Comparison of ENCODE assay signal across 28 cellular contexts in genomic region chr21:39453571-39454179, GRCh38. TPM values are rescaled to one million over a fixed set of nuclear protein-coding genes. Genes with fewer than 3 reads are reported as not detected.
DNase-seq lines count a peak whose midpoint lies in the region; ATAC-seq and TF ChIP-seq lines count a peak whose summit lies in the region.
"Had no signal": no experiment of that assay in that cellular context is flagged by ENCODE, and none has a peak within 500 bp of the region (broad histone marks: within the 10 kb centered on the region; RNA-seq: fewer than 3 reads in every experiment).

No MANE protein-coding gene starts in this region.

- TF ChIP-seq CTCF in cardiac muscle cell (IDR thresholded peaks at IDR 0.05; ENCODE audit: low read depth, low read length), result no peak
- no peak for TF ChIP-seq CTCF in dorsolateral prefrontal cortex (IDR thresholded peaks at IDR 0.05 in 54 of 56, conservative IDR thresholded peaks at IDR 0.05 in 2 of 56; ENCODE audit: low read depth in 1 of 56, partially characterized antibody in 56 of 56)

- H3K27me3 ChIP-seq in cardiac muscle cell (no peaks in the 10 kb centered on the region), dorsolateral prefrontal cortex (no peaks in the 10 kb centered on the region)
- H3K27me3 ChIP-seq: adrenal gland, ovary, Peyer's patch, upper lobe of right lung had no signal

- H3K36me3 ChIP-seq in cardiac muscle cell, result no peaks in the 10 kb centered on the region
- H3K36me3 ChIP-seq: adrenal gland, ovary, Peyer's patch, upper lobe of right lung had no signal

- ATAC-seq in left cardiac atrium, result no peak
- ATAC-seq in HG03025 (IDR thresholded peaks at IDR 0.05; ENCODE audit: low FRiP score, unreplicated experiment), result no peak
- no peak for ATAC-seq in GM21515 (IDR thresholded peaks at IDR 0.05; ENCODE audit: unreplicated experiment)
- ATAC-seq: activated CD4-positive, alpha-beta T cell treated with anti-CD3 and anti-CD28 coated beads for 36 hours; activated CD8-positive, alpha-beta T cell treated with anti-CD3 and anti-CD28 coated beads, Interleukin-2, amount 10 ng/mL, durations not matched to agents 7 days and 5 days; HepG2; mucosa of descending colon; upper lobe of right lung had no signal

- H3K27ac ChIP-seq in cardiac muscle cell (peak overlapping the region; percentile 98), dorsolateral prefrontal cortex (peak overlapping the region in 58 of 59 donors; percentile 58 to 99 (median 93)), temporal lobe (ENCODE audit: low read depth, low read length) (peak overlapping the region; percentile 96)
- H3K27ac ChIP-seq: adrenal gland, ovary, upper lobe of right lung had no signal

- H3K4me1 ChIP-seq in cardiac muscle cell (ENCODE audit: low read depth), result peaks cover 63% of the 10 kb centered on the region
- H3K4me1 ChIP-seq: adrenal gland, Caco-2, Peyer's patch, upper lobe of right lung had no signal

- H3K4me3 ChIP-seq in cardiac muscle cell (peak overlapping the region; percentile 45), dorsolateral prefrontal cortex (peak overlapping the region in 21 of 59 donors; percentile 27 to 65 (median 50))
- H3K4me3 ChIP-seq: adrenal gland, mucosa of descending colon, ovary, Peyer's patch, upper lobe of right lung had no signal

- intact Hi-C loops in left cardiac atrium (cut with DNase I), result no loop called here
- intact Hi-C loops in dorsolateral prefrontal cortex (cut with DNase I), result no loop called here

- DNase-seq in cardiac muscle cell (ENCODE audit: low read depth in 1 of 2, low spot score in 1 of 2) (no peak), left cardiac atrium (no peak), dorsolateral prefrontal cortex (no peak), pons (ENCODE audit: low spot score) (peak; percentile 42), mucosa of gallbladder (ENCODE audit: low spot score) (no peak)
- DNase-seq: 8988T; activated CD4-positive, alpha-beta T cell treated with anti-CD3 and anti-CD28 coated beads for 36 hours; activated CD8-positive, alpha-beta T cell treated with anti-CD3 and anti-CD28 coated beads, Interleukin-2, amount 10 ng/mL, durations not matched to agents 7 days and 5 days; activated naive CD4-positive, alpha-beta T cell treated with anti-CD3 and anti-CD28 coated beads, Interleukin-2, amount 10 ng/mL, durations not matched to agents 7 days and 5 days; adrenal gland; Caco-2; DMS53; effector memory CD4-positive, alpha-beta T cell; H7; kidney glomerular epithelial cell; mucosa of descending colon; NCI-H146; NCI-H2107; nephron progenitor cell; ovary; Peyer's patch; SIG-M5; upper lobe of right lung had no signal

- no peaks in the 10 kb centered on the region for H3K9me3 ChIP-seq in cardiac muscle cell (ENCODE audit: low read depth)
- H3K9me3 ChIP-seq: adrenal gland, Caco-2, mucosa of descending colon, ovary, Peyer's patch, upper lobe of right lung had no signal

RNA-seq across cellular contexts. Expression of gene SH3BGR, which starts 1.9 kb away (rescaled TPM):
- total RNA-seq in cardiac muscle cell (116 and 168 TPM in 2 replicates), left cardiac atrium (10 to 100 TPM; 62.3 to 66.6 TPM), dorsolateral prefrontal cortex (10 to 100 TPM; 11.0 to 58.3 (median 20.8) TPM), temporal lobe (1.7 TPM), mucosa of gallbladder (22.3 TPM)
- 326 TPM in 2 replicates for polyA plus RNA-seq in cardiac muscle cell
- total RNA-seq: HepG2 had no signal

RNA-seq across cellular contexts. Expression of gene LCA5L, which starts 8.1 kb away (rescaled TPM):
- 2.0 and 2.9 TPM in 2 replicates for total RNA-seq in cardiac muscle cell
- polyA plus RNA-seq in cardiac muscle cell, result 3.4 and 5.0 TPM in 2 replicates
- under 1 TPM; 0.82 to 0.84 TPM for total RNA-seq in left cardiac atrium
- 1 to 10 TPM in 90 of 120 experiments, under 1 TPM in 27, not detected in 3; 0.36 to 4.6 (median 1.6) TPM for total RNA-seq in dorsolateral prefrontal cortex
- 0.49 TPM for total RNA-seq in temporal lobe
- 2.7 TPM for total RNA-seq in mucosa of gallbladder
- polyA plus RNA-seq: CD14-positive monocyte had no signal
